ENCODE assay signal across 20 cellular contexts in the genomic region with DNA sequence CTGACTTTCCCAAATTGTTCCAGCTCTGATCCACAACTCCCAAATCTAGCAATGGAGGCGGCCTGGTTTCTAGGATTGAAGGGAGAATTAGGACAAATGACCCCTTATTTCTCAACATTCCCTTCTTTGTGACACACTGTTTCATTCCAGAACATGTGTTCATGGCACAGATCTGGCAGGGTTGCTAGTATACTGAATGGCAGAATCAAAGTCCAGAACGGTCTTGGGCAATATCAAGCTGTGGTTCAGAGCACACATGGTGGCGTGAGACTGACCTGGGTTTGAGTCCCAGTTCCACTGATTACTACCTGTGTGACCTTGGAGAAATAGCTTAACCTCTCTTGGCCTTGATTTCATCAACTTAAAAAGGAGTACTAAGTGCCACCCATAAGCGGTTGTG.
DNase-seq lines count a peak whose midpoint lies in the region; ATAC-seq, FAIRE-seq and TF ChIP-seq lines count a peak whose summit lies in the region.
"Had no signal": no experiment of that assay in that cellular context is flagged by ENCODE, and none has a peak within 500 bp of the region (broad histone marks: within the 10 kb centered on the region; RNA-seq: fewer than 3 reads in every experiment).

No MANE protein-coding gene starts in this region.

- H3K18ac ChIP-seq in mesenchymal stem cell (ENCODE audit: low read depth in 1 of 2, low read length in 2 of 2): peak overlapping the region; percentile 3 to 37

- FAIRE-seq in K562 (lab: Jason Lieb, UNC): no peak
- FAIRE-seq: A549, GM12891, GM18507 had no signal

- no peaks in the 10 kb centered on the region for H3K36me3 ChIP-seq in HEK293 (ENCODE audit: control insufficient read depth in 2 of 2, insufficient read depth in 1 of 2, low read length in 2 of 2)
- H3K36me3 ChIP-seq in K562 (ENCODE audit: control insufficient read depth, insufficient read depth, low read length): peaks cover 23% of the 10 kb centered on the region; the same call in 2 of the 3 replicates
- H3K36me3 ChIP-seq in mesenchymal stem cell (ENCODE audit: control insufficient read depth in 1 of 2, insufficient read depth in 2 of 2, low read depth in 1 of 2, low read length in 2 of 2): peaks cover 0 to 2% of the 10 kb centered on the region in 2 experiments
- H3K36me3 ChIP-seq in thyroid gland: no peaks in the 10 kb centered on the region
- H3K36me3 ChIP-seq: BLaER1 had no signal

- peaks cover 24% of the 10 kb centered on the region for H3K79me1 ChIP-seq in mesenchymal stem cell (replicated peaks; ENCODE audit: low read length, poor library complexity, severe bottlenecking)

- H2BK5ac ChIP-seq in mesenchymal stem cell (ENCODE audit: low read depth, low read length, poor library complexity, severe bottlenecking): no peak overlapping the region

- H4K20me1 ChIP-seq in K562 (replicated peaks; ENCODE audit: control insufficient read depth, insufficient read depth, low read length): no peaks in the 10 kb centered on the region

- TF ChIP-seq RAD21 in K562 (CRISPR knock-in tag; conservative IDR thresholded peaks at IDR 0.05 in 1 of 2, IDR thresholded peaks at IDR 0.05 in 1 of 2): no peak

- TF ChIP-seq CTCF in HEK293 (tag by site-specific recombination; IDR thresholded peaks at IDR 0.05) (no peak), K562 (IDR thresholded peaks at IDR 0.05 in 2 of 3, conservative IDR thresholded peaks at IDR 0.05 in 1 of 3; ENCODE audit: insufficient read depth in 2 of 3, low read depth in 1 of 3, low read length in 3 of 3) (no peak), thyroid gland (IDR thresholded peaks at IDR 0.05) (no peak)

- H3K27ac ChIP-seq in HEK293 (ENCODE audit: extremely low read depth, low read depth, low read length) (no peak overlapping the region), K562 (ENCODE audit: extremely low read depth, low read depth, low read length) (no peak overlapping the region), mesenchymal stem cell (ENCODE audit: low read length, poor library complexity, severe bottlenecking) (no peak overlapping the region), thyroid gland (peak overlapping the region in 2 of 3 donors; percentile 64 to 76)
- H3K27ac ChIP-seq: A549, BLaER1 had no signal

- TF ChIP-seq EP300 in K562 (IDR thresholded peaks at IDR 0.05; ENCODE audit: low read length): no peak

- H3K4ac ChIP-seq in mesenchymal stem cell (ENCODE audit: low read depth in 1 of 2, low read length in 2 of 2): peak overlapping the region in 1 of 2 experiments; percentile 59

- H3K27me3 ChIP-seq in K562 (ENCODE audit: control insufficient read depth in 2 of 2, insufficient read depth in 2 of 2, low read length in 2 of 2): no peaks in the 10 kb centered on the region
- H3K27me3 ChIP-seq in mesenchymal stem cell (ENCODE audit: control insufficient read depth in 1 of 2, insufficient read depth in 1 of 2, low read length in 2 of 2): no peaks in the 10 kb centered on the region
- no peaks in the 10 kb centered on the region for H3K27me3 ChIP-seq in thyroid gland
- H3K27me3 ChIP-seq: BLaER1 had no signal

- BruUV-seq in K562 (replicated peaks; lab: Mats Ljungman, UMichigan): no TSS peak

- no peak overlapping the region for H3K23ac ChIP-seq in mesenchymal stem cell (ENCODE audit: low read length in 2 of 2)

- CTCF ChIA-PET in HEK293 (lab: Yijun Ruan, JAX) (interaction anchor here (0.5 to 2.4 kb wide), 4 partner anchors 8 to 201 kb away, joined by 3 to 7 read pairs (median 4); no protein-coding TSS in a partner anchor), K562 (lab: Yijun Ruan, JAX; ENCODE audit: low intra/inter-chr PET ratio) (no interaction called here)

- peak overlapping the region in 1 of 2 experiments; percentile 60 for H2BK12ac ChIP-seq in mesenchymal stem cell (ENCODE audit: low read length in 2 of 2)

- H4K8ac ChIP-seq in mesenchymal stem cell (ENCODE audit: low read length): no peak overlapping the region

- intact Hi-C loops in K562 (cut with micrococcal nuclease) (no loop called here), thyroid gland (cut with DNase I) (no loop called here)

- no peaks in the 10 kb centered on the region; the same call in 1 of the 2 replicates for H3K4me1 ChIP-seq in HEK293 (ENCODE audit: control insufficient read depth, insufficient read depth, low read length)
- H3K4me1 ChIP-seq in K562 (replicated peaks in 1 of 2; ENCODE audit: control insufficient read depth in 2 of 2, insufficient read depth in 2 of 2, low read length in 2 of 2): peaks cover 9 to 14% of the 10 kb centered on the region in 2 experiments; a peak in 2 of 5 replicates
- no peaks in the 10 kb centered on the region for H3K4me1 ChIP-seq in mesenchymal stem cell (ENCODE audit: control insufficient read depth, insufficient read depth, low read depth, low read length)
- peaks cover 7 to 43% of the 10 kb centered on the region in 2 donors for H3K4me1 ChIP-seq in thyroid gland

- no peak overlapping the region for H4K91ac ChIP-seq in mesenchymal stem cell (ENCODE audit: low read length)

- no peak overlapping the region for H3K14ac ChIP-seq in mesenchymal stem cell (ENCODE audit: low read length in 2 of 2)

- H2BK120ac ChIP-seq in mesenchymal stem cell (ENCODE audit: low read depth, low read length): no peak overlapping the region

- no peak for ATAC-seq in K562
- ATAC-seq: A549 had no signal

- 84% methylated on average over 4 of the region's 4 CpGs for WGBS in K562 (ENCODE audit: insufficient coverage, low coverage, missing lambda C conversion rate)
- WGBS in mesenchymal stem cell: 97% methylated on average over 3 of the region's 4 CpGs
- WGBS in thyroid gland, 2 donors: 92 to 97% methylated on average over 4 of the region's 4 CpGs

- H3K9ac ChIP-seq in K562 (ENCODE audit: insufficient read depth in 1 of 2, low read depth in 2 of 2, low read length in 2 of 2): no peak overlapping the region
- no peak overlapping the region for H3K9ac ChIP-seq in mesenchymal stem cell (ENCODE audit: low read length)
- H3K9ac ChIP-seq: BLaER1 had no signal

- H3K4me3 ChIP-seq in HEK293 (ENCODE audit: low read depth, low read length) (no peak overlapping the region), K562 (no peak overlapping the region), mesenchymal stem cell (ENCODE audit: insufficient read depth in 1 of 2, low read depth in 1 of 2, low read length in 2 of 2) (no peak overlapping the region), thyroid gland (replicated peaks in 1 of 3) (no peak overlapping the region)
- H3K4me3 ChIP-seq: A549, BLaER1 had no signal

- no peak overlapping the region for H2AK5ac ChIP-seq in mesenchymal stem cell (ENCODE audit: low read length, severe bottlenecking)

- no peaks in the 10 kb centered on the region for H3K9me3 ChIP-seq in HEK293 (ENCODE audit: control insufficient read depth, insufficient read depth, low read depth, low read length)
- no peaks in the 10 kb centered on the region for H3K9me3 ChIP-seq in K562 (replicated peaks; ENCODE audit: control insufficient read depth, insufficient read depth, low read depth, low read length)
- no peaks in the 10 kb centered on the region for H3K9me3 ChIP-seq in mesenchymal stem cell (ENCODE audit: control insufficient read depth, low read length)
- no peaks in the 10 kb centered on the region for H3K9me3 ChIP-seq in thyroid gland
- H3K9me3 ChIP-seq: A549 had no signal

- H2AFZ ChIP-seq in K562 (ENCODE audit: low read depth, low read length): no peak overlapping the region
- no peak overlapping the region for H2AFZ ChIP-seq in mesenchymal stem cell (ENCODE audit: low read depth, low read length)

- in situ Hi-C loops in K562 (cut with MboI): no loop called here

- TF ChIP-seq POLR2A in K562 (conservative IDR thresholded peaks at IDR 0.05) (no peak), thyroid gland (IDR thresholded peaks at IDR 0.05) (no peak)

- peaks cover 82% of the 10 kb centered on the region for H3K79me2 ChIP-seq in K562 (ENCODE audit: control insufficient read depth, insufficient read depth, low read length)

- H2BK15ac ChIP-seq in mesenchymal stem cell (ENCODE audit: low read depth, poor library complexity, severe bottlenecking): no peak overlapping the region

- H3K4me2 ChIP-seq in K562 (ENCODE audit: insufficient read depth, low read length) (no peak overlapping the region), mesenchymal stem cell (ENCODE audit: low read length, poor library complexity, severe bottlenecking) (no peak overlapping the region)
- H3K4me2 ChIP-seq: A549, BLaER1 had no signal

- no peaks in the 10 kb centered on the region for H3K9me1 ChIP-seq in K562 (ENCODE audit: control insufficient read depth, insufficient read depth, low read length)

- DNase-seq in K562 (ENCODE audit: extremely low read depth in 1 of 4, low spot score in 3 of 4): no peak
- no peak for DNase-seq in mesenchymal stem cell
- no peak for DNase-seq in thyroid gland
- no peak for DNase-seq in NCI-H748 treated with DMSO at 0.1 percent for 48 hours (lab: John Stamatoyannopoulos, UW)
- no peak for DNase-seq in SW 1271 (lab: John Stamatoyannopoulos, UW)
- DNase-seq in NCI-H1694 treated with DMSO at 0.1 percent for 48 hours (lab: John Stamatoyannopoulos, UW): no peak
- DNase-seq: CD8-positive, alpha-beta memory T cell; DMS53; EL; GOT3; Karpas-422; NCI-H1417 treated with DMSO at 0.1 percent for 48 hours; NCI-H1930; NCI-H226; NCI-H524 had no signal

- POLR2A ChIA-PET in HEK293 (lab: Yijun Ruan, JAX) (no interaction called here), K562 (lab: Yijun Ruan, JAX) (interaction anchor here (0.6 kb wide), 1 partner anchor 1395 kb away, joined by 3 read pairs; no protein-coding TSS in a partner anchor)

TF ChIP-seq in HEK293, 187 proteins besides CTCF, POLR2A, EP300 and RAD21:
- no peak for TF ChIP-seq GLI2 (tag by site-specific recombination; IDR thresholded peaks at IDR 0.05; ENCODE audit: borderline replicate concordance, low read depth)
- TF ChIP-seq ZNF600 (tag by site-specific recombination; IDR thresholded peaks at IDR 0.05): peak; percentile 31; the same call in 1 of the 2 replicates
- TF ChIP-seq ZNF202 (tag by site-specific recombination; IDR thresholded peaks at IDR 0.05; ENCODE audit: borderline replicate concordance): no peak

TF ChIP-seq in K562, 482 proteins besides CTCF, POLR2A, EP300 and RAD21:
- TF ChIP-seq MCM2 (IDR thresholded peaks at IDR 0.05; ENCODE audit: low read depth) (no peak), RBFOX2 (IDR thresholded peaks at IDR 0.05; ENCODE audit: low read depth, low read length) (0 out of 2 replicates have a peak, but pooled peaks have one; percentile 10)
TF ChIP-seq in K562: peak in this region for 1.

Comparison
In these comparisons a context has a peak if more than half of its experiments do, and no peak if none do; other contexts are left out.
1. H3K27ac ChIP-seq: peak in thyroid gland (2 of 3); none in HEK293 (single experiment), K562 (single experiment) and mesenchymal stem cell (single experiment).